ENCODE assay signal across 12 cellular contexts in the genomic region with DNA sequence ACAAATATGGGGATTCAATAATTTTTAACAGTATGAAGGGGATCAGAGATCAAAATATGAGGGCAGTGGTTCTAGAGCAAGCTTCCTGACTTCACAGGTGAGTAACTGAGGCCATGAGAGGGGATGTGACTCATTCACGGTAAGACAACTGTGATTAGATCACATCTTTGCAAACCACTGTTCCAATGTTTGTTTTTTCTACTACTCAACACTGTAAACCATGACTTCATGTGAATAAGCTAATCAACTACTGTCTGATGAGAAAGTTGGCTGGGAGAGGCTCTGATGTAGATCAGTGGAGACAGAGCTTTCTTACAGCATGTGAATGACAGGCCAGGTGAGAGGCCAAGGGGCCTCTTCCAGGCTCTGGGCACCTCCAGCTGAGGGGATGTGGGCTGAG.
A peak's percentile ranks its signal among the peaks of the same experiment; 100 is the strongest.
DNase-seq lines count a peak whose midpoint lies in the region; ATAC-seq and TF ChIP-seq lines count a peak whose summit lies in the region.
"Had no signal": no experiment of that assay in that cellular context is flagged by ENCODE, and none has a peak within 500 bp of the region (broad histone marks: within the 10 kb centered on the region; RNA-seq: fewer than 3 reads in every experiment).

No MANE protein-coding gene starts in this region.

- ATAC-seq in mucosa of descending colon (peak; percentile 68), HG03139 (IDR thresholded peaks at IDR 0.05; ENCODE audit: unreplicated experiment) (no peak)
- ATAC-seq: activated CD4-positive, alpha-beta T cell treated with anti-CD3 and anti-CD28 coated beads for 36 hours had no signal

- H3K79me2 ChIP-seq in osteoblast (ENCODE audit: insufficient read depth, low read length) = no peaks in the 10 kb centered on the region

- H3K27ac ChIP-seq in osteoblast (ENCODE audit: low read depth, low read length) = no peak overlapping the region
- H3K27ac ChIP-seq: C4-2B, neutrophil had no signal

- DNase-seq in Daoy (ENCODE audit: low read depth) (peak; percentile 89), M059J (ENCODE audit: low read depth) (peak; percentile 76), choroid plexus epithelial cell (ENCODE audit: low read depth) (peak; percentile 12), mucosa of descending colon (no peak), osteoblast (ENCODE audit: insufficient read length, low spot score, missing footprints) (no peak), hippocampal formation (lab: John Stamatoyannopoulos, UW) (no peak)
- DNase-seq: KG1, spleen had no signal

- no peaks in the 10 kb centered on the region for H4K20me1 ChIP-seq in osteoblast (ENCODE audit: insufficient read depth, low read length)

- H2AFZ ChIP-seq in osteoblast (ENCODE audit: low read length) = no peak overlapping the region

- H3K4me2 ChIP-seq in osteoblast (ENCODE audit: insufficient read depth, low read length) = no peak overlapping the region

- H3K36me3 ChIP-seq in mucosa of descending colon (ENCODE audit: low read depth) (no peaks in the 10 kb centered on the region), osteoblast (ENCODE audit: insufficient read depth, low read length) (no peaks in the 10 kb centered on the region)
- H3K36me3 ChIP-seq: neutrophil, spleen had no signal

- no peak overlapping the region for H3K4me3 ChIP-seq in choroid plexus epithelial cell (ENCODE audit: low read depth, low read length)
- no peak overlapping the region for H3K4me3 ChIP-seq in mucosa of descending colon
- H3K4me3 ChIP-seq in osteoblast (ENCODE audit: insufficient read depth, low read length) = no peak overlapping the region
- H3K4me3 ChIP-seq: spleen had no signal

- intact Hi-C loops in mucosa of descending colon (cut with DNase I, micrococcal nuclease) = no loop called here

- peaks cover 8% of the 10 kb centered on the region for H3K27me3 ChIP-seq in osteoblast (ENCODE audit: insufficient read depth, low read length)
- H3K27me3 ChIP-seq: neutrophil, spleen had no signal

- TF ChIP-seq CTCF in choroid plexus epithelial cell (conservative IDR thresholded peaks at IDR 0.05; ENCODE audit: low read depth, low read length) (no peak), mucosa of descending colon (IDR thresholded peaks at IDR 0.05) (no peak), osteoblast (IDR thresholded peaks at IDR 0.05; ENCODE audit: extremely low read depth, low read depth, low read length) (no peak)

- H3K4me1 ChIP-seq in mucosa of descending colon (ENCODE audit: low read depth) = peaks cover 9% of the 10 kb centered on the region
- peaks cover 6% of the 10 kb centered on the region for H3K4me1 ChIP-seq in osteoblast (ENCODE audit: insufficient read depth, low read length)

- H3K9me3 ChIP-seq in mucosa of descending colon = no peaks in the 10 kb centered on the region
- no peaks in the 10 kb centered on the region for H3K9me3 ChIP-seq in osteoblast (ENCODE audit: low read depth, low read length)
- H3K9me3 ChIP-seq: neutrophil, spleen had no signal

Comparison
In these comparisons a context has a peak if more than half of its experiments do, and no peak if none do; other contexts are left out.
1. DNase-seq: peak in Daoy (single experiment), M059J (single experiment) and choroid plexus epithelial cell (single experiment); none in mucosa of descending colon (0 of 3), osteoblast (single experiment) and hippocampal formation (0 of 2).